In the genomic region with DNA sequence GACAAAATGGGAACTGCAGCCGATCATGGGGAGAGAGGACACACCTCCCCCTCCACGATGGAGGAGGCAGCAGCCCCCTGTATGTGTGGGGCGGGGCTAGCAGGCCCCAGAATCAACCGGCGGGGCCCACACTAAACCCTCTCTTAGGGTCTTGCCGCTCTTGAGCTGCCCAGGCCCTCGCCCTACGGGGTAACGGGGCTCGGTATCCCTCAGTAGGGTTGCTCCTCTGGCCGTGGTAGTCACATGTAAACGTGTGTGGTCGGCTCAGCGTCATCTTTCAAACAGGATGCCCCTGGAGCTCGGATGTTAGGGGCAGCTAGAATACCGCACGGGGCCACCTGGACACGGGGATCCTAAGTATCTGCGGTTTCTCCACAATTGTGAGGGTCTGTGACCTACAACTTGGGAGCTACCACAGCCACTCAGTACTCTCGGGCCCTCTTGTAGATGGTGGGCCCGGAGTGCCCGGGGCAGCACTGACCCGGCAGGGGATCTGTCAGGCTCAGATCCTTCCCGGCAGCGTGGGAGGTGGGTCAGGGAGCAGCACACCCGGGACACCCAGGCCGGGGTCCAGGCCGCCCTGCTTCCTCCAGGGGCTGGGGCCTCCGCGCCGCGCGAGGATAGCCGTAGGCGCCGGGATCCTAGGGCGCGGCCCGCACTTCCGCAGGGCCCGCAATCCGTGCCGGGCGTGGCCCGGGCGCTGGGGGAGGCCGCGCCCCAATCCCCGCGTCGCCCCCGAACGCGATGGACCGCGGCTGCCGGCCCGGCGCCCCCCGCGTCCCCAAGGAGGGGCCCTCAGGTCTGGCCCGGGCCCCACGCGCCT, we compare ENCODE assay signal across 1 cellular context.
TF ChIP-seq lines count a peak whose summit lies in the region.

No MANE protein-coding gene starts in this region.

TF ChIP-seq in K562, 482 proteins besides CTCF, POLR2A, EP300 and RAD21 (continued from another document and continues in another):
- TF ChIP-seq GABPB1 (CRISPR knock-in tag; IDR thresholded peaks at IDR 0.05) (peak; percentile 46; the same call in 1 of the 2 replicates), TGIF2 (CRISPR knock-in tag; IDR thresholded peaks at IDR 0.05) (0 out of 2 replicates have a peak, but pooled peaks have one; percentile 40), NFIC (IDR thresholded peaks at IDR 0.05) (no peak), SIN3B (IDR thresholded peaks at IDR 0.05; ENCODE audit: low read depth) (0 out of 2 replicates have a peak, but pooled peaks have one; percentile 20), ZNF75A (CRISPR knock-in tag; IDR thresholded peaks at IDR 0.05) (no peak), YY1 (IDR thresholded peaks at IDR 0.05; ENCODE audit: borderline replicate concordance in 1 of 3, control insufficient read depth in 1 of 3, extremely low read depth in 1 of 3, insufficient read depth in 3 of 3, insufficient read length in 1 of 3, insufficient replicate concordance in 2 of 3, low read depth in 1 of 3, low read length in 2 of 3) (peak; percentile 26 to 64 (median 44)), ATF1 (CRISPR knock-in tag; IDR thresholded peaks at IDR 0.05) (no peak), ATF1 (tag; IDR thresholded peaks at IDR 0.05) (0 out of 2 replicates have a peak, but pooled peaks have one; percentile 1), ZSCAN29 (IDR thresholded peaks at IDR 0.05) (no peak), POLR2B (IDR thresholded peaks at IDR 0.05; ENCODE audit: low read depth, partially characterized antibody) (no peak), RBM22 (IDR thresholded peaks at IDR 0.05; ENCODE audit: low read depth, low read length, poor library complexity, severe bottlenecking) (peak; percentile 84), SPI1 (IDR thresholded peaks at IDR 0.05; ENCODE audit: borderline replicate concordance, low read depth, low read length) (peak; percentile 41; the same call in 1 of the 2 replicates), POLR2H (tag; IDR thresholded peaks at IDR 0.05; ENCODE audit: low read depth) (no peak), RAD51 (IDR thresholded peaks at IDR 0.05; ENCODE audit: borderline replicate concordance, low read depth) (no peak), SUPT5H (IDR thresholded peaks at IDR 0.05) (0 out of 2 replicates have a peak, but pooled peaks have one; percentile 35), NCOR1 (IDR thresholded peaks at IDR 0.05) (no peak), NRF1 (conservative IDR thresholded peaks at IDR 0.05 in 1 of 2, IDR thresholded peaks at IDR 0.05 in 1 of 2) (no peak), MTF1 (CRISPR knock-in tag; IDR thresholded peaks at IDR 0.05; ENCODE audit: borderline replicate concordance) (no peak)
- TF ChIP-seq, protein P1, sequence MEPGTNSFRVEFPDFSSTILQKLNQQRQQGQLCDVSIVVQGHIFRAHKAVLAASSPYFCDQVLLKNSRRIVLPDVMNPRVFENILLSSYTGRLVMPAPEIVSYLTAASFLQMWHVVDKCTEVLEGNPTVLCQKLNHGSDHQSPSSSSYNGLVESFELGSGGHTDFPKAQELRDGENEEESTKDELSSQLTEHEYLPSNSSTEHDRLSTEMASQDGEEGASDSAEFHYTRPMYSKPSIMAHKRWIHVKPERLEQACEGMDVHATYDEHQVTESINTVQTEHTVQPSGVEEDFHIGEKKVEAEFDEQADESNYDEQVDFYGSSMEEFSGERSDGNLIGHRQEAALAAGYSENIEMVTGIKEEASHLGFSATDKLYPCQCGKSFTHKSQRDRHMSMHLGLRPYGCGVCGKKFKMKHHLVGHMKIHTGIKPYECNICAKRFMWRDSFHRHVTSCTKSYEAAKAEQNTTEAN (CRISPR knock-in tag; IDR thresholded peaks at IDR 0.05) = 0 out of 2 replicates have a peak, but pooled peaks have one; percentile 27
- TF ChIP-seq, protein P2, sequence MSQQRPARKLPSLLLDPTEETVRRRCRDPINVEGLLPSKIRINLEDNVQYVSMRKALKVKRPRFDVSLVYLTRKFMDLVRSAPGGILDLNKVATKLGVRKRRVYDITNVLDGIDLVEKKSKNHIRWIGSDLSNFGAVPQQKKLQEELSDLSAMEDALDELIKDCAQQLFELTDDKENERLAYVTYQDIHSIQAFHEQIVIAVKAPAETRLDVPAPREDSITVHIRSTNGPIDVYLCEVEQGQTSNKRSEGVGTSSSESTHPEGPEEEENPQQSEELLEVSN (IDR thresholded peaks at IDR 0.05; ENCODE audit: borderline replicate concordance in 1 of 2, extremely low read depth in 1 of 2, insufficient read depth in 1 of 2, insufficient read length in 1 of 2, low read depth in 1 of 2, low read length in 1 of 2, poor library complexity in 1 of 2, severe bottlenecking in 1 of 2) = peak in 1 of 2 experiments; percentile 20
- TF ChIP-seq, protein P3, sequence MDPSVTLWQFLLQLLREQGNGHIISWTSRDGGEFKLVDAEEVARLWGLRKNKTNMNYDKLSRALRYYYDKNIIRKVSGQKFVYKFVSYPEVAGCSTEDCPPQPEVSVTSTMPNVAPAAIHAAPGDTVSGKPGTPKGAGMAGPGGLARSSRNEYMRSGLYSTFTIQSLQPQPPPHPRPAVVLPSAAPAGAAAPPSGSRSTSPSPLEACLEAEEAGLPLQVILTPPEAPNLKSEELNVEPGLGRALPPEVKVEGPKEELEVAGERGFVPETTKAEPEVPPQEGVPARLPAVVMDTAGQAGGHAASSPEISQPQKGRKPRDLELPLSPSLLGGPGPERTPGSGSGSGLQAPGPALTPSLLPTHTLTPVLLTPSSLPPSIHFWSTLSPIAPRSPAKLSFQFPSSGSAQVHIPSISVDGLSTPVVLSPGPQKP (CRISPR knock-in tag; IDR thresholded peaks at IDR 0.05) = no peak
- TF ChIP-seq, protein P4, sequence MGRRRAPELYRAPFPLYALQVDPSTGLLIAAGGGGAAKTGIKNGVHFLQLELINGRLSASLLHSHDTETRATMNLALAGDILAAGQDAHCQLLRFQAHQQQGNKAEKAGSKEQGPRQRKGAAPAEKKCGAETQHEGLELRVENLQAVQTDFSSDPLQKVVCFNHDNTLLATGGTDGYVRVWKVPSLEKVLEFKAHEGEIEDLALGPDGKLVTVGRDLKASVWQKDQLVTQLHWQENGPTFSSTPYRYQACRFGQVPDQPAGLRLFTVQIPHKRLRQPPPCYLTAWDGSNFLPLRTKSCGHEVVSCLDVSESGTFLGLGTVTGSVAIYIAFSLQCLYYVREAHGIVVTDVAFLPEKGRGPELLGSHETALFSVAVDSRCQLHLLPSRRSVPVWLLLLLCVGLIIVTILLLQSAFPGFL (CRISPR knock-in tag; IDR thresholded peaks at IDR 0.05) = peak; percentile 70; the same call in 1 of the 2 replicates
- TF ChIP-seq, protein P5, sequence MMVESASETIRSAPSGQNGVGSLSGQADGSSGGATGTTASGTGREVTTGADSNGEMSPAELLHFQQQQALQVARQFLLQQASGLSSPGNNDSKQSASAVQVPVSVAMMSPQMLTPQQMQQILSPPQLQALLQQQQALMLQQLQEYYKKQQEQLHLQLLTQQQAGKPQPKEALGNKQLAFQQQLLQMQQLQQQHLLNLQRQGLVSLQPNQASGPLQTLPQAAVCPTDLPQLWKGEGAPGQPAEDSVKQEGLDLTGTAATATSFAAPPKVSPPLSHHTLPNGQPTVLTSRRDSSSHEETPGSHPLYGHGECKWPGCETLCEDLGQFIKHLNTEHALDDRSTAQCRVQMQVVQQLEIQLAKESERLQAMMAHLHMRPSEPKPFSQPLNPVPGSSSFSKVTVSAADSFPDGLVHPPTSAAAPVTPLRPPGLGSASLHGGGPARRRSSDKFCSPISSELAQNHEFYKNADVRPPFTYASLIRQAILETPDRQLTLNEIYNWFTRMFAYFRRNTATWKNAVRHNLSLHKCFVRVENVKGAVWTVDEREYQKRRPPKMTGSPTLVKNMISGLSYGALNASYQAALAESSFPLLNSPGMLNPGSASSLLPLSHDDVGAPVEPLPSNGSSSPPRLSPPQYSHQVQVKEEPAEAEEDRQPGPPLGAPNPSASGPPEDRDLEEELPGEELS (CRISPR knock-in tag; IDR thresholded peaks at IDR 0.05; ENCODE audit: borderline replicate concordance) = 0 out of 2 replicates have a peak, but pooled peaks have one; percentile 17
- TF ChIP-seq, protein P6, sequence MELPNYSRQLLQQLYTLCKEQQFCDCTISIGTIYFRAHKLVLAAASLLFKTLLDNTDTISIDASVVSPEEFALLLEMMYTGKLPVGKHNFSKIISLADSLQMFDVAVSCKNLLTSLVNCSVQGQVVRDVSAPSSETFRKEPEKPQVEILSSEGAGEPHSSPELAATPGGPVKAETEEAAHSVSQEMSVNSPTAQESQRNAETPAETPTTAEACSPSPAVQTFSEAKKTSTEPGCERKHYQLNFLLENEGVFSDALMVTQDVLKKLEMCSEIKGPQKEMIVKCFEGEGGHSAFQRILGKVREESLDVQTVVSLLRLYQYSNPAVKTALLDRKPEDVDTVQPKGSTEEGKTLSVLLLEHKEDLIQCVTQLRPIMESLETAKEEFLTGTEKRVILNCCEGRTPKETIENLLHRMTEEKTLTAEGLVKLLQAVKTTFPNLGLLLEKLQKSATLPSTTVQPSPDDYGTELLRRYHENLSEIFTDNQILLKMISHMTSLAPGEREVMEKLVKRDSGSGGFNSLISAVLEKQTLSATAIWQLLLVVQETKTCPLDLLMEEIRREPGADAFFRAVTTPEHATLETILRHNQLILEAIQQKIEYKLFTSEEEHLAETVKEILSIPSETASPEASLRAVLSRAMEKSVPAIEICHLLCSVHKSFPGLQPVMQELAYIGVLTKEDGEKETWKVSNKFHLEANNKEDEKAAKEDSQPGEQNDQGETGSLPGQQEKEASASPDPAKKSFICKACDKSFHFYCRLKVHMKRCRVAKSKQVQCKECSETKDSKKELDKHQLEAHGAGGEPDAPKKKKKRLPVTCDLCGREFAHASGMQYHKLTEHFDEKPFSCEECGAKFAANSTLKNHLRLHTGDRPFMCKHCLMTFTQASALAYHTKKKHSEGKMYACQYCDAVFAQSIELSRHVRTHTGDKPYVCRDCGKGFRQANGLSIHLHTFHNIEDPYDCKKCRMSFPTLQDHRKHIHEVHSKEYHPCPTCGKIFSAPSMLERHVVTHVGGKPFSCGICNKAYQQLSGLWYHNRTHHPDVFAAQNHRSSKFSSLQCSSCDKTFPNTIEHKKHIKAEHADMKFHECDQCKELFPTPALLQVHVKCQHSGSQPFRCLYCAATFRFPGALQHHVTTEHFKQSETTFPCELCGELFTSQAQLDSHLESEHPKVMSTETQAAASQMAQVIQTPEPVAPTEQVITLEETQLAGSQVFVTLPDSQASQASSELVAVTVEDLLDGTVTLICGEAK (IDR thresholded peaks at IDR 0.05) = no peak
- TF ChIP-seq, protein P6 (CRISPR knock-in tag; IDR thresholded peaks at IDR 0.05) = peak; percentile 24; the same call in 1 of the 2 replicates
- TF ChIP-seq, protein P7, sequence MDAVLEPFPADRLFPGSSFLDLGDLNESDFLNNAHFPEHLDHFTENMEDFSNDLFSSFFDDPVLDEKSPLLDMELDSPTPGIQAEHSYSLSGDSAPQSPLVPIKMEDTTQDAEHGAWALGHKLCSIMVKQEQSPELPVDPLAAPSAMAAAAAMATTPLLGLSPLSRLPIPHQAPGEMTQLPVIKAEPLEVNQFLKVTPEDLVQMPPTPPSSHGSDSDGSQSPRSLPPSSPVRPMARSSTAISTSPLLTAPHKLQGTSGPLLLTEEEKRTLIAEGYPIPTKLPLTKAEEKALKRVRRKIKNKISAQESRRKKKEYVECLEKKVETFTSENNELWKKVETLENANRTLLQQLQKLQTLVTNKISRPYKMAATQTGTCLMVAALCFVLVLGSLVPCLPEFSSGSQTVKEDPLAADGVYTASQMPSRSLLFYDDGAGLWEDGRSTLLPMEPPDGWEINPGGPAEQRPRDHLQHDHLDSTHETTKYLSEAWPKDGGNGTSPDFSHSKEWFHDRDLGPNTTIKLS (IDR thresholded peaks at IDR 0.05; ENCODE audit: borderline replicate concordance, low read depth) = no peak
- TF ChIP-seq, protein P8, sequence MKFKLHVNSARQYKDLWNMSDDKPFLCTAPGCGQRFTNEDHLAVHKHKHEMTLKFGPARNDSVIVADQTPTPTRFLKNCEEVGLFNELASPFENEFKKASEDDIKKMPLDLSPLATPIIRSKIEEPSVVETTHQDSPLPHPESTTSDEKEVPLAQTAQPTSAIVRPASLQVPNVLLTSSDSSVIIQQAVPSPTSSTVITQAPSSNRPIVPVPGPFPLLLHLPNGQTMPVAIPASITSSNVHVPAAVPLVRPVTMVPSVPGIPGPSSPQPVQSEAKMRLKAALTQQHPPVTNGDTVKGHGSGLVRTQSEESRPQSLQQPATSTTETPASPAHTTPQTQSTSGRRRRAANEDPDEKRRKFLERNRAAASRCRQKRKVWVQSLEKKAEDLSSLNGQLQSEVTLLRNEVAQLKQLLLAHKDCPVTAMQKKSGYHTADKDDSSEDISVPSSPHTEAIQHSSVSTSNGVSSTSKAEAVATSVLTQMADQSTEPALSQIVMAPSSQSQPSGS (CRISPR knock-in tag; IDR thresholded peaks at IDR 0.05) = no peak
- TF ChIP-seq, protein P9, sequence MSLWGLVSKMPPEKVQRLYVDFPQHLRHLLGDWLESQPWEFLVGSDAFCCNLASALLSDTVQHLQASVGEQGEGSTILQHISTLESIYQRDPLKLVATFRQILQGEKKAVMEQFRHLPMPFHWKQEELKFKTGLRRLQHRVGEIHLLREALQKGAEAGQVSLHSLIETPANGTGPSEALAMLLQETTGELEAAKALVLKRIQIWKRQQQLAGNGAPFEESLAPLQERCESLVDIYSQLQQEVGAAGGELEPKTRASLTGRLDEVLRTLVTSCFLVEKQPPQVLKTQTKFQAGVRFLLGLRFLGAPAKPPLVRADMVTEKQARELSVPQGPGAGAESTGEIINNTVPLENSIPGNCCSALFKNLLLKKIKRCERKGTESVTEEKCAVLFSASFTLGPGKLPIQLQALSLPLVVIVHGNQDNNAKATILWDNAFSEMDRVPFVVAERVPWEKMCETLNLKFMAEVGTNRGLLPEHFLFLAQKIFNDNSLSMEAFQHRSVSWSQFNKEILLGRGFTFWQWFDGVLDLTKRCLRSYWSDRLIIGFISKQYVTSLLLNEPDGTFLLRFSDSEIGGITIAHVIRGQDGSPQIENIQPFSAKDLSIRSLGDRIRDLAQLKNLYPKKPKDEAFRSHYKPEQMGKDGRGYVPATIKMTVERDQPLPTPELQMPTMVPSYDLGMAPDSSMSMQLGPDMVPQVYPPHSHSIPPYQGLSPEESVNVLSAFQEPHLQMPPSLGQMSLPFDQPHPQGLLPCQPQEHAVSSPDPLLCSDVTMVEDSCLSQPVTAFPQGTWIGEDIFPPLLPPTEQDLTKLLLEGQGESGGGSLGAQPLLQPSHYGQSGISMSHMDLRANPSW (CRISPR knock-in tag; IDR thresholded peaks at IDR 0.05) = no peak
